In genomic region chr17:78716292-78716691, GRCh38 we compare ENCODE assay signal across 8 cellular contexts.
DNase-seq lines count a peak whose midpoint lies in the region; ATAC-seq and TF ChIP-seq lines count a peak whose summit lies in the region.

No MANE protein-coding gene starts in this region.

- DNase-seq in GM12865 (ENCODE audit: low read depth) (no peak), esophagus muscularis mucosa (ENCODE audit: extremely low spot score) (no peak), NCI-H345 treated with DMSO at 0.1 percent for 48 hours (lab: John Stamatoyannopoulos, UW; ENCODE audit: unreplicated experiment) (no peak), HT-29 (ENCODE audit: low spot score) (no peak)

- peak overlapping the region; percentile 67 for H3K4me3 ChIP-seq in GM12865 (ENCODE audit: low read depth, low read length)
- peak overlapping the region in 3 of 4 donors; percentile 51 to 59 (median 58) for H3K4me3 ChIP-seq in esophagus muscularis mucosa
- peak overlapping the region; percentile 65 for H3K4me3 ChIP-seq in skeletal muscle satellite cell (ENCODE audit: low read length)

- peak overlapping the region; percentile 35 for H3K9ac ChIP-seq in skeletal muscle satellite cell (ENCODE audit: low read depth, low read length)

- ATAC-seq in SK-N-SH treated with all-trans-retinoic acid at 6 μM for 48 hours = no peak
- no peak for ATAC-seq in GM18868 (IDR thresholded peaks at IDR 0.05; ENCODE audit: unreplicated experiment)
- no peak for ATAC-seq in HG02763 (IDR thresholded peaks at IDR 0.05; ENCODE audit: unreplicated experiment)

- peak overlapping the region in 2 of 4 donors; percentile 63 to 71 for H3K27ac ChIP-seq in esophagus muscularis mucosa (replicated peaks in 1 of 4)

- intact Hi-C loops in esophagus muscularis mucosa (cut with DNase I) = loop anchor here (5.0 kb wide), 1 partner anchor 66 kb away; the partner anchor contains the start of gene CYTH1

- TF ChIP-seq EP300 in esophagus muscularis mucosa (IDR thresholded peaks at IDR 0.05) = no peak

- H3K4me1 ChIP-seq in esophagus muscularis mucosa = peaks cover 38 to 80% (median 68%) of the 10 kb centered on the region in 4 donors
- H3K4me1 ChIP-seq in skeletal muscle satellite cell (ENCODE audit: control insufficient read depth, insufficient read depth, low read length) = peaks cover 33% of the 10 kb centered on the region

- 33% methylated on average over 1 of the region's 1 CpG for WGBS in esophagus muscularis mucosa

- no peaks in the 10 kb centered on the region for H3K9me3 ChIP-seq in esophagus muscularis mucosa
- H3K9me3 ChIP-seq in skeletal muscle satellite cell (replicated peaks; ENCODE audit: low read length) = no peaks in the 10 kb centered on the region

- H3K36me3 ChIP-seq in esophagus muscularis mucosa (no peaks in the 10 kb centered on the region), skeletal muscle satellite cell (ENCODE audit: insufficient read depth, low read length) (no peaks in the 10 kb centered on the region)

- no peaks in the 10 kb centered on the region for H3K27me3 ChIP-seq in esophagus muscularis mucosa
- no peaks in the 10 kb centered on the region for H3K27me3 ChIP-seq in skeletal muscle satellite cell (ENCODE audit: control insufficient read depth, insufficient read depth, low read length)

- H3K4me2 ChIP-seq in skeletal muscle satellite cell (ENCODE audit: low read length) = peak overlapping the region; percentile 88

- no peak for TF ChIP-seq CTCF in GM12865 (IDR thresholded peaks at IDR 0.05; ENCODE audit: insufficient read depth, low read depth, low read length, missing control alignments)
- TF ChIP-seq CTCF in esophagus muscularis mucosa (IDR thresholded peaks at IDR 0.05) = no peak

- no peak for TF ChIP-seq POLR2A in esophagus muscularis mucosa (IDR thresholded peaks at IDR 0.05; ENCODE audit: low read depth)

TF ChIP-seq in SK-N-SH treated with all-trans-retinoic acid at 6 μM for 48 hours, 23 proteins besides CTCF, POLR2A, EP300 and RAD21:
- TF ChIP-seq ISL1 (CRISPR knock-in tag; IDR thresholded peaks at IDR 0.05) = peak; percentile 63
- TF ChIP-seq ESRRG (CRISPR knock-in tag; IDR thresholded peaks at IDR 0.05) = no peak
- peak; percentile 52; the same call in 1 of the 2 replicates for TF ChIP-seq TCF4 (CRISPR knock-in tag; IDR thresholded peaks at IDR 0.05; ENCODE audit: borderline replicate concordance)
